Comparison of ENCODE assay signal across 10 cellular contexts in genomic region chr16:66874079-66874775, GRCh38. TPM values are rescaled to one million over a fixed set of nuclear protein-coding genes. Genes with fewer than 3 reads are reported as not detected.
A peak's percentile ranks its signal among the peaks of the same experiment; 100 is the strongest.
DNase-seq lines count a peak whose midpoint lies in the region; ATAC-seq and TF ChIP-seq lines count a peak whose summit lies in the region.
"Had no signal": no experiment of that assay in that cellular context is flagged by ENCODE, and none has a peak within 500 bp of the region (broad histone marks: within the 10 kb centered on the region; RNA-seq: fewer than 3 reads in every experiment).

No MANE protein-coding gene starts in this region.

- H4K20me1 ChIP-seq in BLaER1 = no peaks in the 10 kb centered on the region

- H3K4me1 Mint-ChIP-seq in activated T-cell treated with anti-CD3 and anti-CD28 coated beads, Interleukin-2, amount 50 U/mL, for 72 hours (ENCODE audit: low read depth) = peaks cover 64% of the 10 kb centered on the region

- peaks cover 4% of the 10 kb centered on the region in 2 donors for H3K9me3 Mint-ChIP-seq in activated T-cell treated with anti-CD3 and anti-CD28 coated beads, Interleukin-2, amount 50 U/mL, for 72 hours

- H3K27me3 ChIP-seq in BLaER1 (no peaks in the 10 kb centered on the region), mesenchymal stem cell (ENCODE audit: control insufficient read depth in 1 of 2, insufficient read depth in 1 of 2, low read length in 2 of 2) (no peaks in the 10 kb centered on the region), heart right ventricle (peaks cover 0 to 5% (median 0%) of the 10 kb centered on the region in 7 donors)

- peak overlapping the region; percentile 94 for H3K27ac Mint-ChIP-seq in activated T-cell treated with anti-CD3 and anti-CD28 coated beads, Interleukin-2, amount 50 U/mL, for 72 hours

- H2BK12ac ChIP-seq in mesenchymal stem cell (ENCODE audit: low read length in 2 of 2) = peak overlapping the region; percentile 93 to 100

- H3K4me1 ChIP-seq in BLaER1 (peaks cover 75% of the 10 kb centered on the region), mesenchymal stem cell (ENCODE audit: control insufficient read depth, insufficient read depth, low read depth, low read length) (peaks cover 18% of the 10 kb centered on the region), heart right ventricle (peaks cover 0 to 29% (median 9%) of the 10 kb centered on the region in 9 donors)

- intact Hi-C loops in heart right ventricle (cut with DNase I) = loop anchor here in 3 of 10 donors (2.0 to 5.0 kb wide), 3 partner anchors 142 to 267 kb away; no protein-coding TSS in a partner anchor

- ATAC-seq in activated T-cell treated with anti-CD3 and anti-CD28 coated beads, Interleukin-2, amount 50 U/mL, for 72 hours (replicated peaks in 1 of 2) = peak; percentile 37 to 44
- no peak for ATAC-seq in heart right ventricle

- no peak overlapping the region for H2BK15ac ChIP-seq in mesenchymal stem cell (ENCODE audit: low read depth, poor library complexity, severe bottlenecking)

- H3K4ac ChIP-seq in mesenchymal stem cell (ENCODE audit: low read depth in 1 of 2, low read length in 2 of 2) = peak overlapping the region; percentile 84 to 86

- no peak for TF ChIP-seq CTCF in heart right ventricle (IDR thresholded peaks at IDR 0.05)

- WGBS in mesenchymal stem cell = no CpG with 5 or more reads among the region's 1 CpG
- 81 to 82% methylated on average over 1 of the region's 1 CpG for WGBS in heart right ventricle, 2 donors

- H4K91ac ChIP-seq in mesenchymal stem cell (ENCODE audit: low read length) = peak overlapping the region; percentile 88

- DNase-seq in HK-2 (ENCODE audit: unreplicated experiment) (peak; percentile 33), mesenchymal stem cell (peak; percentile 67), SHP77 treated with DMSO at 0.1 percent for 48 hours (lab: John Stamatoyannopoulos, UW) (no peak), epidermal melanocyte (ENCODE audit: insufficient read length, low spot score) (no peak), NCI-H2196 (lab: John Stamatoyannopoulos, UW; ENCODE audit: unreplicated experiment) (no peak), heart right ventricle (no peak)
- peak; percentile 48 to 57 for DNase-seq in activated T-cell treated with anti-CD3 and anti-CD28 coated beads, Interleukin-2, amount 50 U/mL, for 72 hours

- no peaks in the 10 kb centered on the region for H3K27me3 Mint-ChIP-seq in activated T-cell treated with anti-CD3 and anti-CD28 coated beads, Interleukin-2, amount 50 U/mL, for 72 hours (ENCODE audit: low read depth)

- H3K4me2 ChIP-seq in BLaER1 (peak overlapping the region; percentile 47), mesenchymal stem cell (ENCODE audit: low read length, poor library complexity, severe bottlenecking) (peak overlapping the region; percentile 71)

- H3K36me3 Mint-ChIP-seq in activated T-cell treated with anti-CD3 and anti-CD28 coated beads, Interleukin-2, amount 50 U/mL, for 72 hours (ENCODE audit: insufficient read depth in 2 of 2) = peaks cover 3 to 5% of the 10 kb centered on the region in 2 donors

- H3K18ac ChIP-seq in mesenchymal stem cell (ENCODE audit: low read depth in 1 of 2, low read length in 2 of 2) = peak overlapping the region; percentile 87 to 97

- H3K9ac ChIP-seq in BLaER1 = peak overlapping the region; percentile 11; the same call in 1 of the 2 replicates
- peak overlapping the region; percentile 30 for H3K9ac ChIP-seq in mesenchymal stem cell (ENCODE audit: low read length)

- H3K9me3 ChIP-seq in BLaER1 = peaks cover 7% of the 10 kb centered on the region
- no peaks in the 10 kb centered on the region for H3K9me3 ChIP-seq in mesenchymal stem cell (ENCODE audit: control insufficient read depth, low read length)
- H3K9me3 ChIP-seq in heart right ventricle = no peaks in the 10 kb centered on the region

- no peak overlapping the region for H3K4me3 ChIP-seq in BLaER1
- no peak overlapping the region for H3K4me3 ChIP-seq in mesenchymal stem cell (ENCODE audit: insufficient read depth in 1 of 2, low read depth in 1 of 2, low read length in 2 of 2)
- H3K4me3 ChIP-seq in heart right ventricle = no peak overlapping the region

- peak overlapping the region; percentile 74 to 82 for H3K4me3 Mint-ChIP-seq in activated T-cell treated with anti-CD3 and anti-CD28 coated beads, Interleukin-2, amount 50 U/mL, for 72 hours

- peak overlapping the region; percentile 88 for H2BK5ac ChIP-seq in mesenchymal stem cell (ENCODE audit: low read depth, low read length, poor library complexity, severe bottlenecking)

- H2AK5ac ChIP-seq in mesenchymal stem cell (ENCODE audit: low read length, severe bottlenecking) = peak overlapping the region; percentile 94

- peak overlapping the region; percentile 52 for H2BK120ac ChIP-seq in mesenchymal stem cell (ENCODE audit: low read depth, low read length)

- no peak overlapping the region for H2AFZ ChIP-seq in mesenchymal stem cell (ENCODE audit: low read depth, low read length)

- peak overlapping the region in 1 of 2 experiments; percentile 78 for H3K23ac ChIP-seq in mesenchymal stem cell (ENCODE audit: low read length in 2 of 2)

- H3K36me3 ChIP-seq in BLaER1 (no peaks in the 10 kb centered on the region), mesenchymal stem cell (ENCODE audit: control insufficient read depth in 1 of 2, insufficient read depth in 2 of 2, low read depth in 1 of 2, low read length in 2 of 2) (no peaks in the 10 kb centered on the region), heart right ventricle (no peaks in the 10 kb centered on the region)

- peak overlapping the region in 1 of 2 experiments; percentile 11 for H3K14ac ChIP-seq in mesenchymal stem cell (ENCODE audit: low read length in 2 of 2)

- peak overlapping the region; percentile 59 for H4K8ac ChIP-seq in mesenchymal stem cell (ENCODE audit: low read length)

- H3K79me1 ChIP-seq in mesenchymal stem cell (replicated peaks; ENCODE audit: low read length, poor library complexity, severe bottlenecking) = peaks cover 2% of the 10 kb centered on the region

- H3K27ac ChIP-seq in BLaER1 = peak overlapping the region; percentile 78
- H3K27ac ChIP-seq in mesenchymal stem cell (ENCODE audit: low read length, poor library complexity, severe bottlenecking) = peak overlapping the region; percentile 98
- no peak overlapping the region for H3K27ac ChIP-seq in heart right ventricle

RNA-seq across cellular contexts. Expression of gene PDP2, which starts 6.1 kb away (rescaled TPM):
- total RNA-seq in activated T-cell treated with anti-CD3 and anti-CD28 coated beads, Interleukin-2, amount 50 U/mL, for 72 hours = 10 to 100 TPM; 31.8 TPM
- polyA plus RNA-seq in mesenchymal stem cell (2013, experiment 1 of 2) = 7.9 TPM
- polyA plus RNA-seq in mesenchymal stem cell (2013, experiment 2 of 2) = 7.3 TPM
- 1 to 10 TPM; 2.9 to 5.7 (median 3.8) TPM for total RNA-seq in heart right ventricle
- polyA plus RNA-seq in heart right ventricle = 1 to 10 TPM; 1.2 to 1.4 TPM

RNA-seq across cellular contexts. Expression of gene CA7, which starts 30.0 kb away (rescaled TPM):
- total RNA-seq in activated T-cell treated with anti-CD3 and anti-CD28 coated beads, Interleukin-2, amount 50 U/mL, for 72 hours = not detected
- not detected for polyA plus RNA-seq in mesenchymal stem cell (2013, experiment 1 of 2)
- polyA plus RNA-seq in mesenchymal stem cell (2013, experiment 2 of 2) = not detected
- not detected for total RNA-seq in heart right ventricle
- not detected for polyA plus RNA-seq in heart right ventricle
- total RNA-seq: pulmonary artery endothelial cell, urinary bladder had no signal
- polyA plus RNA-seq: urinary bladder had no signal

RNA-seq across cellular contexts. Expression of gene NAE1, which starts 43.5 kb away (rescaled TPM):
- 100 to 1,000 TPM in 1 of 2 donors, 10 to 100 TPM in 1; 94.5 to 100 TPM for total RNA-seq in activated T-cell treated with anti-CD3 and anti-CD28 coated beads, Interleukin-2, amount 50 U/mL, for 72 hours
- polyA plus RNA-seq in mesenchymal stem cell (2013, experiment 1 of 2) = 64.1 TPM
- polyA plus RNA-seq in mesenchymal stem cell (2013, experiment 2 of 2) = 71.4 TPM
- total RNA-seq in heart right ventricle = 10 to 100 TPM; 29.6 to 35.9 (median 31.3) TPM
- polyA plus RNA-seq in heart right ventricle = 10 to 100 TPM; 23.7 to 27.8 TPM

RNA-seq across cellular contexts. Expression of gene CDH16, which starts 44.5 kb away (rescaled TPM):
- not detected for total RNA-seq in activated T-cell treated with anti-CD3 and anti-CD28 coated beads, Interleukin-2, amount 50 U/mL, for 72 hours
- polyA plus RNA-seq in mesenchymal stem cell (2013, experiment 1 of 2) = not detected
- polyA plus RNA-seq in mesenchymal stem cell (2013, experiment 2 of 2) = not detected
- under 1 TPM in 3 of 10 donors, not detected in 7; 0.25 to 0.47 (median 0.47) TPM for total RNA-seq in heart right ventricle
- under 1 TPM; 0.15 to 0.59 TPM for polyA plus RNA-seq in heart right ventricle
- total RNA-seq: pulmonary artery endothelial cell, urinary bladder had no signal
- polyA plus RNA-seq: urinary bladder had no signal

RNA-seq across cellular contexts. Expression of gene RRAD, which starts 51.1 kb away (rescaled TPM):
- total RNA-seq in activated T-cell treated with anti-CD3 and anti-CD28 coated beads, Interleukin-2, amount 50 U/mL, for 72 hours = 1 to 10 TPM; 1.6 to 3.1 TPM
- 6.9 TPM for polyA plus RNA-seq in mesenchymal stem cell (2013, experiment 1 of 2)
- polyA plus RNA-seq in mesenchymal stem cell (2013, experiment 2 of 2) = 7.7 TPM
- total RNA-seq in heart right ventricle = 1,000 to 10,000 TPM in 1 of 10 donors, 100 to 1,000 TPM in 5, 10 to 100 TPM in 4; 48.4 to 1,227 (median 105) TPM
- 100 to 1,000 TPM; 176 to 435 TPM for polyA plus RNA-seq in heart right ventricle

Comparison
In these comparisons a context has a peak if more than half of its experiments do, and no peak if none do; other contexts are left out.
1. H3K27ac ChIP-seq: peak in BLaER1 (single experiment) and mesenchymal stem cell (single experiment); none in heart right ventricle (0 of 10).
2. DNase-seq: peak in HK-2 (single experiment), activated T-cell treated with anti-CD3 and anti-CD28 coated beads, Interleukin-2, amount 50 U/mL, for 72 hours (2 of 2) and mesenchymal stem cell (single experiment); none in SHP77 treated with DMSO at 0.1 percent for 48 hours (single experiment), epidermal melanocyte (single experiment), NCI-H2196 (single experiment) and heart right ventricle (0 of 2).
3. ATAC-seq: peak in activated T-cell treated with anti-CD3 and anti-CD28 coated beads, Interleukin-2, amount 50 U/mL, for 72 hours (2 of 2); none in heart right ventricle (0 of 8).
4. RNA of gene PDP2, which starts 6.1 kb away (total RNA-seq): 31.8 TPM in activated T-cell treated with anti-CD3 and anti-CD28 coated beads, Interleukin-2, amount 50 U/mL, for 72 hours; 2.9 to 5.7 TPM in heart right ventricle; every median in the first group is over 4 times any median in the second.